ENCODE assay signal across 12 cellular contexts in the genomic region with DNA sequence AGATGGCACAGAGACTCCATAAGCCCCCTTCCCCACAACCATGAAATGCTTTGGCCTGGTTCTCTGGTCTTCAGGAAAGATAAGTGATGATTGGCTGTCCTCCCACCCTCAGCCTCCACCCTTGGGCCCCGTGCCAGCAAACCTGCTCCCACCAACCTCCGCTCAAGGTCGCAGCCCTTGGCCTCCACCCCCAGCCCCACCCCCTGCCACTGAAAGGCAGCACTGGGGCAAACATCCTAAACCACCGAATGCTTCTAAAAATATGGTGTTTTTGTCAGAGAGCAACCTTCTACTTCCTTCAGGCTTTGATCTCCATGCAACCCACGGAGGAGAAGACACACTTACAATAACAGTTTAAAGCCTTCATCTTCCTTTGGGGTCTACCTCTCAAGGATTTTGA. TPM values are rescaled to one million over a fixed set of nuclear protein-coding genes. Genes with fewer than 3 reads are reported as not detected.
DNase-seq lines count a peak whose midpoint lies in the region; ATAC-seq and TF ChIP-seq lines count a peak whose summit lies in the region.
"Had no signal": no experiment of that assay in that cellular context is flagged by ENCODE, and none has a peak within 500 bp of the region (broad histone marks: within the 10 kb centered on the region; RNA-seq: fewer than 3 reads in every experiment).

No MANE protein-coding gene starts in this region.

- intact Hi-C loops in CD4-positive, alpha-beta T cell (cut with DNase I, micrococcal nuclease), result loop anchor here in 1 of 2 experiments (1.0 kb wide), 1 partner anchor 10 kb away; no protein-coding TSS in a partner anchor

- no peak overlapping the region for H2BK120ac ChIP-seq in mesendoderm (ENCODE audit: low read depth, low read length)

- H3K27me3 Mint-ChIP-seq in CD4-positive, alpha-beta T cell, result no peaks in the 10 kb centered on the region
- no peaks in the 10 kb centered on the region for H3K27me3 Mint-ChIP-seq in activated T-cell treated with anti-CD3 and anti-CD28 coated beads, Interleukin-2, amount 50 U/mL, for 24 hours
- H3K27me3 Mint-ChIP-seq in naive B cell, result no peaks in the 10 kb centered on the region

- peak; percentile 48 for ATAC-seq in CD4-positive, alpha-beta T cell (ENCODE audit: poor library complexity)
- peak in 1 of 2 donors; percentile 32 for ATAC-seq in naive B cell (ENCODE audit: low read depth in 2 of 2)
- ATAC-seq in HG03039 (IDR thresholded peaks at IDR 0.05; ENCODE audit: unreplicated experiment), result no peak

- H3K4me1 Mint-ChIP-seq in CD4-positive, alpha-beta T cell (ENCODE audit: low read depth), result peaks cover 84% of the 10 kb centered on the region
- H3K4me1 Mint-ChIP-seq in activated T-cell treated with anti-CD3 and anti-CD28 coated beads, Interleukin-2, amount 50 U/mL, for 24 hours (ENCODE audit: low read depth), result peaks cover 85% of the 10 kb centered on the region
- H3K4me1 Mint-ChIP-seq in naive B cell, result peaks cover 22 to 30% (median 22%) of the 10 kb centered on the region in 3 donors

- H4K20me1 ChIP-seq in osteoblast (ENCODE audit: insufficient read depth, low read length), result no peaks in the 10 kb centered on the region

- no peak overlapping the region for H4K5ac ChIP-seq in mesendoderm (ENCODE audit: low read length)

- peak overlapping the region; percentile 77 for H3K27ac ChIP-seq in CD4-positive, alpha-beta T cell (ENCODE audit: low read depth, low read length)
- H3K27ac ChIP-seq in osteoblast (ENCODE audit: low read depth, low read length), result no peak overlapping the region
- H3K27ac ChIP-seq in mesendoderm (ENCODE audit: low read depth, low read length), result no peak overlapping the region
- H3K27ac ChIP-seq: KMS-11 had no signal

- no peak overlapping the region for H2AK5ac ChIP-seq in mesendoderm (ENCODE audit: low read length)

- no peaks in the 10 kb centered on the region for H3K9me3 Mint-ChIP-seq in CD4-positive, alpha-beta T cell
- no peaks in the 10 kb centered on the region for H3K9me3 Mint-ChIP-seq in activated T-cell treated with anti-CD3 and anti-CD28 coated beads, Interleukin-2, amount 50 U/mL, for 24 hours
- H3K9me3 Mint-ChIP-seq in naive B cell, result no peaks in the 10 kb centered on the region

- H3K23ac ChIP-seq in mesendoderm (ENCODE audit: low read length), result no peak overlapping the region

- H3K9ac ChIP-seq in mesendoderm (ENCODE audit: low read length), result no peak overlapping the region
- H3K9ac ChIP-seq: KMS-11 had no signal

- H3K36me3 ChIP-seq in osteoblast (ENCODE audit: insufficient read depth, low read length) (no peaks in the 10 kb centered on the region), mesendoderm (ENCODE audit: control insufficient read depth, insufficient read depth, low read length) (no peaks in the 10 kb centered on the region)

- H3K4me2 ChIP-seq in osteoblast (ENCODE audit: insufficient read depth, low read length), result no peak overlapping the region
- H3K4me2 ChIP-seq in mesendoderm (ENCODE audit: low read length), result no peak overlapping the region
- H3K4me2 ChIP-seq: KMS-11 had no signal

- H3K9me3 ChIP-seq in CD4-positive, alpha-beta T cell (ENCODE audit: control insufficient read depth, low read length), result no peaks in the 10 kb centered on the region
- H3K9me3 ChIP-seq in osteoblast (ENCODE audit: low read depth, low read length), result no peaks in the 10 kb centered on the region

- no peaks in the 10 kb centered on the region for H3K79me1 ChIP-seq in mesendoderm (ENCODE audit: low read length)

- POLR2A ChIA-PET in CD4-positive, alpha-beta T cell (lab: Charles Lee), result interaction anchor here (0.9 to 2.5 kb wide), 6 partner anchors 7 to 51 kb away, joined by 3 to 14 read pairs (median 4); no protein-coding TSS in a partner anchor

- no CpG with 5 or more reads among the region's 5 CpGs for WGBS in mesendoderm (ENCODE audit: extremely low coverage, insufficient coverage, low lambda C conversion rate)

- no peak overlapping the region for H2BK5ac ChIP-seq in mesendoderm (ENCODE audit: low read length)

- H3K4me3 ChIP-seq in GM12865 (ENCODE audit: low read depth, low read length) (no peak overlapping the region), osteoblast (ENCODE audit: insufficient read depth, low read length) (no peak overlapping the region), mesendoderm (ENCODE audit: low read length) (no peak overlapping the region)

- H3K18ac ChIP-seq in mesendoderm (ENCODE audit: low read length), result no peak overlapping the region

- TF ChIP-seq CTCF in CD4-positive, alpha-beta T cell (IDR thresholded peaks at IDR 0.05), result no peak
- TF ChIP-seq CTCF in GM12865 (IDR thresholded peaks at IDR 0.05; ENCODE audit: insufficient read depth, low read depth, low read length, missing control alignments) (no peak), osteoblast (IDR thresholded peaks at IDR 0.05; ENCODE audit: extremely low read depth, low read depth, low read length) (no peak)

- H3K4me1 ChIP-seq in osteoblast (ENCODE audit: insufficient read depth, low read length) (peaks cover 14% of the 10 kb centered on the region), mesendoderm (ENCODE audit: control insufficient read depth, low read depth, low read length) (no peaks in the 10 kb centered on the region)

- peak overlapping the region; percentile 83 for H3K4me3 Mint-ChIP-seq in CD4-positive, alpha-beta T cell
- peak overlapping the region; percentile 10 for H3K4me3 Mint-ChIP-seq in activated T-cell treated with anti-CD3 and anti-CD28 coated beads, Interleukin-2, amount 50 U/mL, for 24 hours
- peak overlapping the region; percentile 40 to 88 (median 64) for H3K4me3 Mint-ChIP-seq in naive B cell

- CTCF ChIA-PET in CD4-positive, alpha-beta T cell (lab: Charles Lee), result interaction anchor here (1.3 to 5.7 kb wide), 4 partner anchors 10 to 26 kb away, joined by 3 to 27 read pairs (median 5); no protein-coding TSS in a partner anchor

- no peak overlapping the region for H4K8ac ChIP-seq in mesendoderm (ENCODE audit: low read depth, low read length)

- H3K36me3 Mint-ChIP-seq in CD4-positive, alpha-beta T cell (ENCODE audit: low read depth), result no peaks in the 10 kb centered on the region
- no peaks in the 10 kb centered on the region for H3K36me3 Mint-ChIP-seq in activated T-cell treated with anti-CD3 and anti-CD28 coated beads, Interleukin-2, amount 50 U/mL, for 24 hours (ENCODE audit: low read depth)
- H3K36me3 Mint-ChIP-seq in naive B cell, result no peaks in the 10 kb centered on the region

- DNase-seq in CD4-positive, alpha-beta T cell, result peak; percentile 48 to 91 (median 78)
- DNase-seq in GM12865 (ENCODE audit: low read depth), result peak; percentile 34
- DNase-seq in activated T-cell treated with anti-CD3 and anti-CD28 coated beads, Interleukin-2, amount 50 U/mL, for 24 hours, result peak; percentile 48
- no peak for DNase-seq in naive B cell
- DNase-seq in osteoblast (ENCODE audit: insufficient read length, low spot score, missing footprints), result no peak
- DNase-seq in mesendoderm, result no peak
- DNase-seq: COR-L47, GDM1, NCI-H1436 treated with DMSO at 0.1 percent for 48 hours, NCI-H524 had no signal

- H2BK15ac ChIP-seq in mesendoderm (replicated peaks; ENCODE audit: low read depth), result no peak overlapping the region

- no peaks in the 10 kb centered on the region for H3K27me3 ChIP-seq in CD4-positive, alpha-beta T cell (ENCODE audit: control insufficient read depth, insufficient read depth, low read length)
- H3K27me3 ChIP-seq in osteoblast (ENCODE audit: insufficient read depth, low read length) (no peaks in the 10 kb centered on the region), mesendoderm (ENCODE audit: insufficient read depth, low read length, poor library complexity) (no peaks in the 10 kb centered on the region)

- H2AFZ ChIP-seq in osteoblast (ENCODE audit: low read length), result no peak overlapping the region

- H3K56ac ChIP-seq in mesendoderm (ENCODE audit: low read length), result no peak overlapping the region

- peak overlapping the region; percentile 95 for H3K27ac Mint-ChIP-seq in CD4-positive, alpha-beta T cell
- H3K27ac Mint-ChIP-seq in activated T-cell treated with anti-CD3 and anti-CD28 coated beads, Interleukin-2, amount 50 U/mL, for 24 hours, result peak overlapping the region; percentile 63
- peak overlapping the region; percentile 2 to 92 (median 76) for H3K27ac Mint-ChIP-seq in naive B cell

- no peak overlapping the region for H3K4ac ChIP-seq in mesendoderm (ENCODE audit: low read depth, low read length)

- H3K79me2 ChIP-seq in osteoblast (ENCODE audit: insufficient read depth, low read length), result no peaks in the 10 kb centered on the region
- H3K79me2 ChIP-seq in mesendoderm (ENCODE audit: control insufficient read depth, insufficient read depth, low read length), result no peaks in the 10 kb centered on the region

RNA-seq across cellular contexts. Expression of a gene that starts 24.0 kb away (rescaled TPM):
- total RNA-seq in CD4-positive, alpha-beta T cell, result 100 to 1,000 TPM; 480 to 493 TPM
- polyA plus RNA-seq in naive B cell (ENCODE audit: low read depth in 6 of 6), result 1 to 10 TPM in 5 of 6 donors, under 1 TPM in 1; 0.34 to 3.7 (median 2.4) TPM
- 2.9 and 3.3 TPM in 2 replicates for total RNA-seq in osteoblast
- 24.2 TPM for polyA plus RNA-seq in mesendoderm (2013, experiment 1 of 2)
- polyA plus RNA-seq in mesendoderm (2013, experiment 2 of 2), result 22.1 TPM

Comparison
In these comparisons a context has a peak if more than half of its experiments do, and no peak if none do; other contexts are left out.
1. DNase-seq: peak in CD4-positive, alpha-beta T cell (10 of 10), GM12865 (single experiment) and activated T-cell treated with anti-CD3 and anti-CD28 coated beads, Interleukin-2, amount 50 U/mL, for 24 hours (single experiment); none in naive B cell (single experiment), osteoblast (single experiment) and mesendoderm (single experiment).
2. H3K4me3 Mint-ChIP-seq: peak in every context shown above with its lines; median percentile 83 in CD4-positive, alpha-beta T cell; 64 in naive B cell; 10 in activated T-cell treated with anti-CD3 and anti-CD28 coated beads, Interleukin-2, amount 50 U/mL, for 24 hours.
3. RNA of a gene that starts 24.0 kb away (total RNA-seq): 480 to 493 TPM in CD4-positive, alpha-beta T cell; 2.9 to 3.3 TPM in osteoblast; every median in the first group is over 100 times any median in the second.
4. Peak in every context shown above with its lines, with median percentiles within 50 percentile points of each other: H3K27ac Mint-ChIP-seq.